20 cellular contexts compared by ENCODE assay signal in genomic region chr12:96314723-96315122, GRCh38.
DNase-seq lines count a peak whose midpoint lies in the region; TF ChIP-seq lines count a peak whose summit lies in the region.
"Had no signal": no experiment of that assay in that cellular context is flagged by ENCODE, and none has a peak within 500 bp of the region (broad histone marks: within the 10 kb centered on the region; RNA-seq: fewer than 3 reads in every experiment).

No MANE protein-coding gene starts in this region.

- no peaks in the 10 kb centered on the region for H3K27me3 Mint-ChIP-seq in activated naive CD4-positive, alpha-beta T cell treated with anti-CD3 and anti-CD28 coated beads, Interleukin-2, amount 50 U/mL, for 24 hours
- H3K27me3 Mint-ChIP-seq: activated CD8-positive, alpha-beta memory T cell treated with anti-CD3 and anti-CD28 coated beads, Interleukin-2, amount 10 ng/mL, durations not matched to agents 7 days and 5 days; dendritic cell treated with granulocyte-macrophage colony-stimulating factor and Interleukin-4, amounts not matched to agents 40 ng/mL and 50 ng/mL, for 4 days; naive B cell had no signal

- H3K4me3 ChIP-seq in uterus, result no peak overlapping the region
- H3K4me3 ChIP-seq: lower lobe of right lung, thyroid gland had no signal

- H3K4me1 ChIP-seq in uterus, result no peaks in the 10 kb centered on the region
- H3K4me1 ChIP-seq: lower lobe of right lung, thyroid gland had no signal

- no peak for TF ChIP-seq POLR2A in uterus (IDR thresholded peaks at IDR 0.05)

- H3K36me3 ChIP-seq in uterus, result no peaks in the 10 kb centered on the region

- intact Hi-C loops in uterus (cut with DNase I; ENCODE audit: low total_unique reads), result no loop called here

- peaks cover 2% of the 10 kb centered on the region for H3K36me3 Mint-ChIP-seq in activated naive CD4-positive, alpha-beta T cell treated with anti-CD3 and anti-CD28 coated beads, Interleukin-2, amount 50 U/mL, for 24 hours
- H3K36me3 Mint-ChIP-seq: naive B cell had no signal

- TF ChIP-seq CTCF in uterus (IDR thresholded peaks at IDR 0.05), result no peak
- TF ChIP-seq CTCF in GM10266 (IDR thresholded peaks at IDR 0.05; ENCODE audit: control insufficient read depth, insufficient read depth, low read depth, missing control alignments), result no peak

- peak overlapping the region; percentile 20 for H3K4me3 Mint-ChIP-seq in activated naive CD4-positive, alpha-beta T cell treated with anti-CD3 and anti-CD28 coated beads, Interleukin-2, amount 50 U/mL, for 24 hours
- H3K4me3 Mint-ChIP-seq: activated CD8-positive, alpha-beta memory T cell treated with anti-CD3 and anti-CD28 coated beads, Interleukin-2, amount 10 ng/mL, durations not matched to agents 7 days and 5 days; CD14-positive monocyte; dendritic cell treated with granulocyte-macrophage colony-stimulating factor and Interleukin-4, amounts not matched to agents 40 ng/mL and 50 ng/mL, for 4 days had no signal

- no peak for DNase-seq in activated naive CD4-positive, alpha-beta T cell (lab: John Stamatoyannopoulos, UW)
- DNase-seq in amniotic epithelial cell (ENCODE audit: low read depth) (peak; percentile 16), hepatic stellate cell (ENCODE audit: low spot score) (peak; percentile 8), uterus (no peak), NCI-H2081 treated with DMSO at 0.1 percent for 48 hours (lab: John Stamatoyannopoulos, UW) (no peak), GM10266 (ENCODE audit: extremely low spot score) (no peak), NCI-H2029 treated with DMSO at 0.1 percent for 48 hours (lab: John Stamatoyannopoulos, UW) (no peak)
- DNase-seq: activated CD8-positive, alpha-beta memory T cell treated with anti-CD3 and anti-CD28 coated beads, Interleukin-2, amount 10 ng/mL, durations not matched to agents 7 days and 5 days; activated gamma-delta T cell treated with Interleukin-2 at 50 U/mL for 16 hours; HCEC 1CT; lower lobe of right lung; naive B cell; NCI-H187; NCI-H446 treated with DMSO at 0.1 percent for 48 hours; thyroid gland had no signal

- no peaks in the 10 kb centered on the region for H3K9me3 ChIP-seq in uterus
- H3K9me3 ChIP-seq: lower lobe of right lung, thyroid gland had no signal

- no peaks in the 10 kb centered on the region for H3K9me3 Mint-ChIP-seq in activated naive CD4-positive, alpha-beta T cell treated with anti-CD3 and anti-CD28 coated beads, Interleukin-2, amount 50 U/mL, for 24 hours
- H3K9me3 Mint-ChIP-seq: dendritic cell treated with granulocyte-macrophage colony-stimulating factor and Interleukin-4, amounts not matched to agents 40 ng/mL and 50 ng/mL, for 4 days; stimulated activated effector memory CD8-positive, alpha-beta T cell treated with anti-CD3 and anti-CD28 coated beads, Interleukin-12 subunit alpha, Interleukin-12 subunit beta, amount 100 ng/mL, for 72 hours had no signal

- H3K4me1 Mint-ChIP-seq in activated naive CD4-positive, alpha-beta T cell treated with anti-CD3 and anti-CD28 coated beads, Interleukin-2, amount 50 U/mL, for 24 hours, result peaks cover 25% of the 10 kb centered on the region

- H3K27ac ChIP-seq in uterus, result peak overlapping the region; percentile 33 to 42
- H3K27ac ChIP-seq: thyroid gland had no signal

- H3K27me3 ChIP-seq in uterus, result no peaks in the 10 kb centered on the region
- H3K27me3 ChIP-seq: thyroid gland had no signal

- peak overlapping the region; percentile 55 for H3K27ac Mint-ChIP-seq in activated naive CD4-positive, alpha-beta T cell treated with anti-CD3 and anti-CD28 coated beads, Interleukin-2, amount 50 U/mL, for 24 hours
- H3K27ac Mint-ChIP-seq: activated CD8-positive, alpha-beta memory T cell treated with anti-CD3 and anti-CD28 coated beads, Interleukin-2, amount 10 ng/mL, durations not matched to agents 7 days and 5 days; CD14-positive monocyte; dendritic cell treated with granulocyte-macrophage colony-stimulating factor and Interleukin-4, amounts not matched to agents 40 ng/mL and 50 ng/mL, for 4 days; T-helper 1 cell treated with Interleukin-12 subunit alpha and Interleukin-12 subunit beta and Interleukin-4 antibody, amounts not matched to agents 30 μg/mL and 1 μg/mL, for 36 hours had no signal

Comparison
In these comparisons a context has a peak if more than half of its experiments do, and no peak if none do; other contexts are left out.
1. DNase-seq: peak in amniotic epithelial cell (single experiment) and hepatic stellate cell (single experiment); none in activated naive CD4-positive, alpha-beta T cell (0 of 4), uterus (0 of 2), NCI-H2081 treated with DMSO at 0.1 percent for 48 hours (single experiment), GM10266 (single experiment) and NCI-H2029 treated with DMSO at 0.1 percent for 48 hours (single experiment).